ENCODE assay signal across 8 cellular contexts in genomic region chr2:8583400-8584173, GRCh38.
A peak's percentile ranks its signal among the peaks of the same experiment; 100 is the strongest.
DNase-seq lines count a peak whose midpoint lies in the region; ATAC-seq and TF ChIP-seq lines count a peak whose summit lies in the region.

No MANE protein-coding gene starts in this region.

- no peaks in the 10 kb centered on the region for H3K9me3 Mint-ChIP-seq in CD4-positive, CD25-positive, alpha-beta regulatory T cell
- no peaks in the 10 kb centered on the region for H3K9me3 Mint-ChIP-seq in activated naive CD8-positive, alpha-beta T cell treated with anti-CD3 and anti-CD28 coated beads, Interleukin-2, amount 10 ng/mL, durations not matched to agents 7 days and 5 days

- no peaks in the 10 kb centered on the region for H3K9me2 ChIP-seq in SU-DHL-6 (replicated peaks; ENCODE audit: insufficient read depth, low read length)

- no peaks in the 10 kb centered on the region for H3K36me3 Mint-ChIP-seq in CD4-positive, CD25-positive, alpha-beta regulatory T cell
- no peaks in the 10 kb centered on the region for H3K36me3 Mint-ChIP-seq in activated naive CD8-positive, alpha-beta T cell treated with anti-CD3 and anti-CD28 coated beads, Interleukin-2, amount 10 ng/mL, durations not matched to agents 7 days and 5 days

- peak overlapping the region; percentile 75 for H2AFZ ChIP-seq in SU-DHL-6 (ENCODE audit: low read depth, low read length, severe bottlenecking)

- peak overlapping the region; percentile 53 for H3K4me2 ChIP-seq in SU-DHL-6 (ENCODE audit: low read depth, low read length, poor library complexity, severe bottlenecking)

- H3K27me3 ChIP-seq in CD4-positive, CD25-positive, alpha-beta regulatory T cell (ENCODE audit: control insufficient read depth, insufficient read depth, low read length), result no peaks in the 10 kb centered on the region
- H3K27me3 ChIP-seq in HL-60 (ENCODE audit: insufficient read depth, poor library complexity, severe bottlenecking), result no peaks in the 10 kb centered on the region
- no peaks in the 10 kb centered on the region for H3K27me3 ChIP-seq in SU-DHL-6 (ENCODE audit: low read length)

- no peak for TF ChIP-seq CTCF in HL-60 (IDR thresholded peaks at IDR 0.05; ENCODE audit: insufficient read depth, low read length)
- TF ChIP-seq CTCF in SU-DHL-6 (IDR thresholded peaks at IDR 0.05; ENCODE audit: insufficient read depth, low read length, poor library complexity, severe bottlenecking), result no peak

- H3K4me1 Mint-ChIP-seq in CD4-positive, CD25-positive, alpha-beta regulatory T cell, result peaks cover 4 to 23% (median 12%) of the 10 kb centered on the region in 4 donors
- peaks cover 46% of the 10 kb centered on the region for H3K4me1 Mint-ChIP-seq in activated naive CD8-positive, alpha-beta T cell treated with anti-CD3 and anti-CD28 coated beads, Interleukin-2, amount 10 ng/mL, durations not matched to agents 7 days and 5 days

- H3K4me3 Mint-ChIP-seq in CD4-positive, CD25-positive, alpha-beta regulatory T cell, result peak overlapping the region in 1 of 4 donors; percentile 44
- H3K4me3 Mint-ChIP-seq in activated naive CD8-positive, alpha-beta T cell treated with anti-CD3 and anti-CD28 coated beads, Interleukin-2, amount 10 ng/mL, durations not matched to agents 7 days and 5 days, result peak overlapping the region; percentile 72

- H3K27ac Mint-ChIP-seq in CD4-positive, CD25-positive, alpha-beta regulatory T cell, result peak overlapping the region in 2 of 3 donors; percentile 39 to 77
- peak overlapping the region; percentile 81 for H3K27ac Mint-ChIP-seq in activated naive CD8-positive, alpha-beta T cell treated with anti-CD3 and anti-CD28 coated beads, Interleukin-2, amount 10 ng/mL, durations not matched to agents 7 days and 5 days

- no peak overlapping the region for H3K27ac ChIP-seq in CD4-positive, CD25-positive, alpha-beta regulatory T cell (ENCODE audit: insufficient read depth, low read length, poor library complexity, severe bottlenecking)
- H3K27ac ChIP-seq in HL-60 (replicated peaks) (peak overlapping the region; percentile 69), SU-DHL-6 (ENCODE audit: low read depth, low read length) (peak overlapping the region; percentile 72)

- H3F3A ChIP-seq in SU-DHL-6 (ENCODE audit: insufficient read depth), result peaks cover 26% of the 10 kb centered on the region

- H3K4me3 ChIP-seq in CD4-positive, CD25-positive, alpha-beta regulatory T cell (ENCODE audit: low read depth, low read length), result no peak overlapping the region
- H3K4me3 ChIP-seq in HL-60 (replicated peaks; ENCODE audit: insufficient read depth, low read length) (no peak overlapping the region; the same call in 1 of the 2 replicates), SU-DHL-6 (ENCODE audit: insufficient read depth, low read length, poor library complexity, severe bottlenecking) (peak overlapping the region; percentile 9), skeletal muscle cell (ENCODE audit: low read depth, low read length) (peak overlapping the region; percentile 3)

- POLR2A ChIA-PET in activated naive CD8-positive, alpha-beta T cell treated with anti-CD3 and anti-CD28 coated beads, Interleukin-2, amount 10 ng/mL, durations not matched to agents 7 days and 5 days (lab: Charles Lee), result interaction anchor here (1.3 to 10.0 kb wide), 4 partner anchors 9 to 101 kb away, joined by 4 to 80 read pairs (median 8); partner anchors contain the start of gene ID2

- H3K9me3 ChIP-seq in CD4-positive, CD25-positive, alpha-beta regulatory T cell (ENCODE audit: control insufficient read depth in 2 of 2, low read length in 2 of 2), result no peaks in the 10 kb centered on the region
- no peaks in the 10 kb centered on the region for H3K9me3 ChIP-seq in SU-DHL-6 (ENCODE audit: insufficient read depth, low read length)

- peak overlapping the region; percentile 39 for H3K9ac ChIP-seq in SU-DHL-6 (ENCODE audit: low read length)

- H3K36me3 ChIP-seq in CD4-positive, CD25-positive, alpha-beta regulatory T cell (ENCODE audit: control insufficient read depth, insufficient read depth, low read length), result no peaks in the 10 kb centered on the region
- H3K36me3 ChIP-seq in SU-DHL-6 (ENCODE audit: low read length), result no peaks in the 10 kb centered on the region

- peak; percentile 16 to 69 (median 38) for DNase-seq in CD4-positive, CD25-positive, alpha-beta regulatory T cell
- DNase-seq in HL-60 (ENCODE audit: low read depth in 1 of 2, low spot score in 1 of 2), result peak; percentile 95 to 99
- peak; percentile 95 for DNase-seq in activated naive CD8-positive, alpha-beta T cell treated with anti-CD3 and anti-CD28 coated beads, Interleukin-2, amount 10 ng/mL, durations not matched to agents 7 days and 5 days
- peak; percentile 74 for DNase-seq in iPS DF 19.7 (ENCODE audit: low read depth, low spot score)
- no peak for DNase-seq in skeletal muscle cell (ENCODE audit: low read depth)
- no peak for DNase-seq in NCI-H2227 (lab: John Stamatoyannopoulos, UW; ENCODE audit: unreplicated experiment)

- no peaks in the 10 kb centered on the region for H3K79me2 ChIP-seq in SU-DHL-6 (ENCODE audit: insufficient read depth, low read length)

- ATAC-seq in CD4-positive, CD25-positive, alpha-beta regulatory T cell (ENCODE audit: low read depth in 2 of 2), result peak; percentile 71 to 75
- peak; percentile 71 for ATAC-seq in GM19463 (IDR thresholded peaks at IDR 0.05; ENCODE audit: unreplicated experiment)
- peak; percentile 84 for ATAC-seq in activated naive CD8-positive, alpha-beta T cell treated with anti-CD3 and anti-CD28 coated beads, Interleukin-2, amount 10 ng/mL, durations not matched to agents 7 days and 5 days (ENCODE audit: low read depth)

- no peaks in the 10 kb centered on the region for H4K20me1 ChIP-seq in SU-DHL-6 (ENCODE audit: low read depth, low read length)

- peaks cover 8% of the 10 kb centered on the region for H3K4me1 ChIP-seq in CD4-positive, CD25-positive, alpha-beta regulatory T cell (ENCODE audit: control insufficient read depth, insufficient read depth, low read length, poor library complexity, severe bottlenecking)

- H3K27me3 Mint-ChIP-seq in CD4-positive, CD25-positive, alpha-beta regulatory T cell, result no peaks in the 10 kb centered on the region
- peaks cover 5% of the 10 kb centered on the region for H3K27me3 Mint-ChIP-seq in activated naive CD8-positive, alpha-beta T cell treated with anti-CD3 and anti-CD28 coated beads, Interleukin-2, amount 10 ng/mL, durations not matched to agents 7 days and 5 days

Comparison
In these comparisons a context has a peak if more than half of its experiments do, and no peak if none do; other contexts are left out.
1. DNase-seq: peak in CD4-positive, CD25-positive, alpha-beta regulatory T cell (3 of 3), HL-60 (2 of 2), activated naive CD8-positive, alpha-beta T cell treated with anti-CD3 and anti-CD28 coated beads, Interleukin-2, amount 10 ng/mL, durations not matched to agents 7 days and 5 days (single experiment) and iPS DF 19.7 (single experiment); none in skeletal muscle cell (single experiment) and NCI-H2227 (single experiment).
2. H3K4me3 ChIP-seq: peak in SU-DHL-6 (single experiment) and skeletal muscle cell (single experiment); none in CD4-positive, CD25-positive, alpha-beta regulatory T cell (single experiment) and HL-60 (single experiment).
3. Peak in every context shown above with its lines, with median percentiles within 50 percentile points of each other: ATAC-seq.